1 cellular context compared by ENCODE assay signal in the genomic region with DNA sequence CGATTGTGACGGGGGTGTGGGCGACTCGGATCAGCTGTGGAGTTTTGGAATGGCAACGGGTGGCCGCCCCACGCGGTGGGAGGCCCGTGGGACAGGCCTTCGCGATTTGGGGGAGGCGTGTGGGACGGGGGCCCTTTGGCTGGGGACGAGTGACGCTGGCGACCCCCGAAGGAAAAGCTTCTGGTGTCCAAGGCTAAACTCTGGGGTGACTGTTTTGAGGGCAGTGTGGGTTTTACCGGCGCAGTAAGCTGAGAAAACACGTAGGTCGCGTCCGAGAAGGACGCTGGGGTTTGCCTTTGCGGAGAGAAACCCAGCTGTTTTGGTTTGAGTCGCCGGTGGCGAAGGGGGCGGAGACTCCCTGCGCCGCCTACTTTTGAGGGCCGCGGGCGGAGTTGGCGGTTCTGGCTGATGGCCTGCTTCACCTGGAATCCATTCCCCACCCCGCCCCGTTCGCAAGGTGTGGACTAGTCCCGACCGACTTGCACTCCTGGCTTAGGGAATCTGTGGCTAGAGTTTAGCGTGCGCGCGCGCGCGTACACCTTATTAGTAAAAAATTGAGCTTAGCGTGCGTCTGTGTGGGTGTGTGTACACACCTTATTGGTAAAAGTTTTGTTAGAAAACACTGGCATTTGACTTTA.
A peak's percentile ranks its signal among the peaks of the same experiment; 100 is the strongest.
TF ChIP-seq lines count a peak whose summit lies in the region.

No MANE protein-coding gene starts in this region.

TF ChIP-seq in K562, 482 proteins besides CTCF, POLR2A, EP300 and RAD21 (continued from another document and continues in another):
- TF ChIP-seq, protein P1, sequence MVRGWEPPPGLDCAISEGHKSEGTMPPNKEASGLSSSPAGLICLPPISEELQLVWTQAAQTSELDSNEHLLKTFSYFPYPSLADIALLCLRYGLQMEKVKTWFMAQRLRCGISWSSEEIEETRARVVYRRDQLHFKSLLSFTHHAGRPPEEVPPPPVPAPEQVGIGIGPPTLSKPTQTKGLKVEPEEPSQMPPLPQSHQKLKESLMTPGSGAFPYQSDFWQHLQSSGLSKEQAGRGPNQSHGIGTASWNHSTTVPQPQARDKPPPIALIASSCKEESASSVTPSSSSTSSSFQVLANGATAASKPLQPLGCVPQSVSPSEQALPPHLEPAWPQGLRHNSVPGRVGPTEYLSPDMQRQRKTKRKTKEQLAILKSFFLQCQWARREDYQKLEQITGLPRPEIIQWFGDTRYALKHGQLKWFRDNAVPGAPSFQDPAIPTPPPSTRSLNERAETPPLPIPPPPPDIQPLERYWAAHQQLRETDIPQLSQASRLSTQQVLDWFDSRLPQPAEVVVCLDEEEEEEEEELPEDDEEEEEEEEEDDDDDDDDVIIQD (CRISPR knock-in tag; IDR thresholded peaks at IDR 0.05) = peak; percentile 1; the same call in 1 of the 2 replicates
- TF ChIP-seq NRF1 (conservative IDR thresholded peaks at IDR 0.05 in 1 of 2, IDR thresholded peaks at IDR 0.05 in 1 of 2) (peak; percentile 82 to 84), NFIC (IDR thresholded peaks at IDR 0.05) (peak; percentile 32), TFAP4 (CRISPR knock-in tag; IDR thresholded peaks at IDR 0.05; ENCODE audit: borderline replicate concordance) (peak; percentile 98), ZBTB2 (IDR thresholded peaks at IDR 0.05) (no peak), LCOR (CRISPR knock-in tag; IDR thresholded peaks at IDR 0.05) (0 out of 2 replicates have a peak, but pooled peaks have one; percentile 27), ZBTB40 (IDR thresholded peaks at IDR 0.05) (no peak), ZBTB40 (CRISPR knock-in tag; IDR thresholded peaks at IDR 0.05) (no peak), IRF1 (CRISPR knock-in tag; IDR thresholded peaks at IDR 0.05; ENCODE audit: borderline replicate concordance) (no peak), PHB2 (IDR thresholded peaks at IDR 0.05; ENCODE audit: low read depth) (no peak), ILK (tag; IDR thresholded peaks at IDR 0.05; ENCODE audit: borderline replicate concordance, low read depth) (no peak), POLR2B (IDR thresholded peaks at IDR 0.05; ENCODE audit: low read depth, partially characterized antibody) (peak; percentile 44), TAF7 (tag; IDR thresholded peaks at IDR 0.05) (0 out of 2 replicates have a peak, but pooled peaks have one; percentile 0), HNRNPL (IDR thresholded peaks at IDR 0.05; ENCODE audit: low read depth, low read length) (no peak), ZNF77 (CRISPR knock-in tag; IDR thresholded peaks at IDR 0.05) (no peak), SRF (CRISPR knock-in tag; IDR thresholded peaks at IDR 0.05) (0 out of 4 replicates have a peak, but pooled peaks of 1 of the 2 experiments have one; percentile 21), SAP30 (IDR thresholded peaks at IDR 0.05; ENCODE audit: borderline replicate concordance, insufficient read depth, low read depth, low read length, poor library complexity, severe bottlenecking) (peak; percentile 79), CTBP1 (IDR thresholded peaks at IDR 0.05; ENCODE audit: borderline replicate concordance) (peak; percentile 63; the same call in 1 of the 2 replicates), HES1 (IDR thresholded peaks at IDR 0.05; ENCODE audit: low read depth) (no peak)
- TF ChIP-seq, protein P2, sequence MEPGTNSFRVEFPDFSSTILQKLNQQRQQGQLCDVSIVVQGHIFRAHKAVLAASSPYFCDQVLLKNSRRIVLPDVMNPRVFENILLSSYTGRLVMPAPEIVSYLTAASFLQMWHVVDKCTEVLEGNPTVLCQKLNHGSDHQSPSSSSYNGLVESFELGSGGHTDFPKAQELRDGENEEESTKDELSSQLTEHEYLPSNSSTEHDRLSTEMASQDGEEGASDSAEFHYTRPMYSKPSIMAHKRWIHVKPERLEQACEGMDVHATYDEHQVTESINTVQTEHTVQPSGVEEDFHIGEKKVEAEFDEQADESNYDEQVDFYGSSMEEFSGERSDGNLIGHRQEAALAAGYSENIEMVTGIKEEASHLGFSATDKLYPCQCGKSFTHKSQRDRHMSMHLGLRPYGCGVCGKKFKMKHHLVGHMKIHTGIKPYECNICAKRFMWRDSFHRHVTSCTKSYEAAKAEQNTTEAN (CRISPR knock-in tag; IDR thresholded peaks at IDR 0.05) = peak; percentile 66; the same call in 1 of the 2 replicates
- TF ChIP-seq, protein P3, sequence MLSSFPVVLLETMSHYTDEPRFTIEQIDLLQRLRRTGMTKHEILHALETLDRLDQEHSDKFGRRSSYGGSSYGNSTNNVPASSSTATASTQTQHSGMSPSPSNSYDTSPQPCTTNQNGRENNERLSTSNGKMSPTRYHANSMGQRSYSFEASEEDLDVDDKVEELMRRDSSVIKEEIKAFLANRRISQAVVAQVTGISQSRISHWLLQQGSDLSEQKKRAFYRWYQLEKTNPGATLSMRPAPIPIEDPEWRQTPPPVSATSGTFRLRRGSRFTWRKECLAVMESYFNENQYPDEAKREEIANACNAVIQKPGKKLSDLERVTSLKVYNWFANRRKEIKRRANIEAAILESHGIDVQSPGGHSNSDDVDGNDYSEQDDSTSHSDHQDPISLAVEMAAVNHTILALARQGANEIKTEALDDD (IDR thresholded peaks at IDR 0.05) = peak; percentile 64; the same call in 1 of the 2 replicates
- TF ChIP-seq, protein P4, sequence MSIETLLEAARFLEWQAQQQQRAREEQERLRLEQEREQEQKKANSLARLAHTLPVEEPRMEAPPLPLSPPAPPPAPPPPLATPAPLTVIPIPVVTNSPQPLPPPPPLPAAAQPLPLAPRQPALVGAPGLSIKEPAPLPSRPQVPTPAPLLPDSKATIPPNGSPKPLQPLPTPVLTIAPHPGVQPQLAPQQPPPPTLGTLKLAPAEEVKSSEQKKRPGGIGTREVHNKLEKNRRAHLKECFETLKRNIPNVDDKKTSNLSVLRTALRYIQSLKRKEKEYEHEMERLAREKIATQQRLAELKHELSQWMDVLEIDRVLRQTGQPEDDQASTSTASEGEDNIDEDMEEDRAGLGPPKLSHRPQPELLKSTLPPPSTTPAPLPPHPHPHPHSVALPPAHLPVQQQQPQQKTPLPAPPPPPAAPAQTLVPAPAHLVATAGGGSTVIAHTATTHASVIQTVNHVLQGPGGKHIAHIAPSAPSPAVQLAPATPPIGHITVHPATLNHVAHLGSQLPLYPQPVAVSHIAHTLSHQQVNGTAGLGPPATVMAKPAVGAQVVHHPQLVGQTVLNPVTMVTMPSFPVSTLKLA (conservative IDR thresholded peaks at IDR 0.05) = peak in 1 of 2 experiments; percentile 25
- TF ChIP-seq, protein P5, sequence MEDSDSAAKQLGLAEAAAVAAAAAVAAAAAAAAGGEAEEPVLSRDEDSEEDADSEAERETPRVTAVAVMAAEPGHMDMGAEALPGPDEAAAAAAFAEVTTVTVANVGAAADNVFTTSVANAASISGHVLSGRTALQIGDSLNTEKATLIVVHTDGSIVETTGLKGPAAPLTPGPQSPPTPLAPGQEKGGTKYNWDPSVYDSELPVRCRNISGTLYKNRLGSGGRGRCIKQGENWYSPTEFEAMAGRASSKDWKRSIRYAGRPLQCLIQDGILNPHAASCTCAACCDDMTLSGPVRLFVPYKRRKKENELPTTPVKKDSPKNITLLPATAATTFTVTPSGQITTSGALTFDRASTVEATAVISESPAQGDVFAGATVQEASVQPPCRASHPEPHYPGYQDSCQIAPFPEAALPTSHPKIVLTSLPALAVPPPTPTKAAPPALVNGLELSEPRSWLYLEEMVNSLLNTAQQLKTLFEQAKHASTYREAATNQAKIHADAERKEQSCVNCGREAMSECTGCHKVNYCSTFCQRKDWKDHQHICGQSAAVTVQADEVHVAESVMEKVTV (CRISPR knock-in tag; IDR thresholded peaks at IDR 0.05) = 0 out of 2 replicates have a peak, but pooled peaks have one; percentile 16
